ENCODE assay signal across 8 cellular contexts in the genomic region with DNA sequence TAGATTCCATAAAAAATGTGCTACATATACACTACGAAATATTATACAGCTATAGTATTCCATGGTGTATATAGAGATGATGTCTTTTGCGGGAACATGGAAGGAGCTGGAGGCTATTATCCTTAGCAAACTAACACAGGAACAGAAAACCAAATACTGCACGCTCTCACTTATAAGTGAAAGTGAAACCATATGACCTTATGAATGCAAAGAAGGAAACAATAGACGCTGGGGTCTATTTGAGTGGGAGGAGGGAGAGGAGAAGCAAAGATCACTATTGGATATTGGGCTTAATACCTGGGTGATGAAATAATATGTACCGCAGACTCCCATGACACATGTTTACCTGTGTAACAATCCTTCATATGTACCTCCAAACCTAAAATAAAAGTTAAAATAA.
DNase-seq lines count a peak whose midpoint lies in the region; ATAC-seq and TF ChIP-seq lines count a peak whose summit lies in the region.

No MANE protein-coding gene starts in this region.

- peaks cover 10% of the 10 kb centered on the region for H3K4me1 Mint-ChIP-seq in activated CD4-positive, alpha-beta T cell treated with anti-CD3 and anti-CD28 coated beads, Interleukin-2, amount 10 ng/mL, durations not matched to agents 24 days and 14 days

- H3K9me3 ChIP-seq in SJCRH30 (replicated peaks): no peaks in the 10 kb centered on the region

- peak; percentile 60 for DNase-seq in activated CD4-positive, alpha-beta T cell treated with anti-CD3 and anti-CD28 coated beads, Interleukin-2, amount 10 ng/mL, durations not matched to agents 24 days and 14 days
- DNase-seq in activated CD4-positive, alpha-beta T cell treated with anti-CD3 and anti-CD28 coated beads, Interleukin-2, amount 50 U/mL, for 48 hours: no peak
- DNase-seq in SK-MEL-5 (ENCODE audit: low read depth, low spot score) (peak; percentile 11), kidney epithelial cell (ENCODE audit: low read depth) (peak; percentile 5), SJCRH30 (no peak), NCI-H446 treated with DMSO at 0.1 percent for 48 hours (lab: John Stamatoyannopoulos, UW) (no peak)
- DNase-seq in stimulated activated CD4-positive, alpha-beta T cell treated with anti-CD3 and anti-CD28 coated beads, Interleukin-15, amount 100 ng/mL, for 24 hours: no peak

- H3K4me3 ChIP-seq in kidney epithelial cell (ENCODE audit: low read depth, low read length): no peak overlapping the region
- no peak overlapping the region for H3K4me3 ChIP-seq in SJCRH30

- peak overlapping the region; percentile 17 for H3K27ac Mint-ChIP-seq in activated CD4-positive, alpha-beta T cell treated with anti-CD3 and anti-CD28 coated beads, Interleukin-2, amount 10 ng/mL, durations not matched to agents 24 days and 14 days

- ATAC-seq in HG03097 (IDR thresholded peaks at IDR 0.05; ENCODE audit: low FRiP score, unreplicated experiment): peak; percentile 86

- intact Hi-C loops in activated CD4-positive, alpha-beta T cell treated with anti-CD3 and anti-CD28 coated beads, Interleukin-2, amount 10 ng/mL, durations not matched to agents 24 days and 14 days (cut with micrococcal nuclease): no loop called here

- no peak overlapping the region for H3K27ac ChIP-seq in SJCRH30

- no peaks in the 10 kb centered on the region for H3K27me3 Mint-ChIP-seq in activated CD4-positive, alpha-beta T cell treated with anti-CD3 and anti-CD28 coated beads, Interleukin-2, amount 10 ng/mL, durations not matched to agents 24 days and 14 days

- no peaks in the 10 kb centered on the region for H3K36me3 ChIP-seq in kidney epithelial cell (ENCODE audit: control insufficient read depth, insufficient read depth, low read length)
- H3K36me3 ChIP-seq in SJCRH30: no peaks in the 10 kb centered on the region

- peak overlapping the region; percentile 70 for H3K4me3 Mint-ChIP-seq in activated CD4-positive, alpha-beta T cell treated with anti-CD3 and anti-CD28 coated beads, Interleukin-2, amount 10 ng/mL, durations not matched to agents 24 days and 14 days

- H3K27me3 ChIP-seq in kidney epithelial cell (ENCODE audit: control insufficient read depth, insufficient read depth, low read length) (no peaks in the 10 kb centered on the region), SJCRH30 (no peaks in the 10 kb centered on the region)

- H3K36me3 Mint-ChIP-seq in activated CD4-positive, alpha-beta T cell treated with anti-CD3 and anti-CD28 coated beads, Interleukin-2, amount 10 ng/mL, durations not matched to agents 24 days and 14 days (ENCODE audit: low read depth): no peaks in the 10 kb centered on the region

- in situ Hi-C loops in SK-MEL-5 (cut with HindIII; ENCODE audit: low pct_unique_long_range_greater_than_20kb, low sequenced_read_pairs): no loop called here

- no peak for TF ChIP-seq CTCF in kidney epithelial cell (IDR thresholded peaks at IDR 0.05; ENCODE audit: insufficient read depth, low read length, poor library complexity, severe bottlenecking)

- H3K4me1 ChIP-seq in SJCRH30: no peaks in the 10 kb centered on the region

- peaks cover 4% of the 10 kb centered on the region for H3K9me3 Mint-ChIP-seq in activated CD4-positive, alpha-beta T cell treated with anti-CD3 and anti-CD28 coated beads, Interleukin-2, amount 10 ng/mL, durations not matched to agents 24 days and 14 days

Comparison
In these comparisons a context has a peak if more than half of its experiments do, and no peak if none do; other contexts are left out.
1. DNase-seq: peak in activated CD4-positive, alpha-beta T cell treated with anti-CD3 and anti-CD28 coated beads, Interleukin-2, amount 10 ng/mL, durations not matched to agents 24 days and 14 days (single experiment), SK-MEL-5 (single experiment) and kidney epithelial cell (single experiment); none in activated CD4-positive, alpha-beta T cell treated with anti-CD3 and anti-CD28 coated beads, Interleukin-2, amount 50 U/mL, for 48 hours (0 of 2), SJCRH30 (0 of 2), stimulated activated CD4-positive, alpha-beta T cell treated with anti-CD3 and anti-CD28 coated beads, Interleukin-15, amount 100 ng/mL, for 24 hours (single experiment) and NCI-H446 treated with DMSO at 0.1 percent for 48 hours (single experiment).